ENCODE assay signal across 23 cellular contexts in the genomic region with DNA sequence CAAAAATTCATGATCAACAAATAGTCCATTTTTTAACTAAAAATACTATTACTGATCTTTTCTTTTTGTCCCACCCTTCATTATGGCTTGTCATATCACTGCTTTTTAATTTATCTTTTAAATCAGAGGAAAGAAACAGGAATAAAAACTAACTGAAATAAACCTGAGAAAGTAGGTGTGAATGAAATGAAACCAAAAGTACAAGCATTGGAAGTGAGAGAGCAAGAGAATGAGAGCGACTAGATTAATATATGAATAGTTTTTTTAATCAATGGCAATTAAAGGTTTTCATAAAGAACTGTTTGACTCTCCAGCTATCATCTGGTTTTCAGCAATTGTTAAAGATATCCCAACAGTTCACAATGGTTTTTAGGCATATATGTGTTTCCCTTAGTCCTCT.
DNase-seq lines count a peak whose midpoint lies in the region; ATAC-seq, FAIRE-seq and TF ChIP-seq lines count a peak whose summit lies in the region.
"Had no signal": no experiment of that assay in that cellular context is flagged by ENCODE, and none has a peak within 500 bp of the region (broad histone marks: within the 10 kb centered on the region; RNA-seq: fewer than 3 reads in every experiment).

No MANE protein-coding gene starts in this region.

- H3K27me3 Mint-ChIP-seq in activated T-cell treated with anti-CD3 and anti-CD28 coated beads, Interleukin-2, amount 50 U/mL, for 24 hours, result peaks cover 33% of the 10 kb centered on the region
- peaks cover 40% of the 10 kb centered on the region for H3K27me3 Mint-ChIP-seq in T-helper 17 cell
- peaks cover 20 to 26% of the 10 kb centered on the region in 2 donors for H3K27me3 Mint-ChIP-seq in natural killer cell treated with Interleukin-12 subunit alpha and Interleukin-12 subunit beta and Interleukin-15 and Interleukin-18, amount 100 ng/mL, for 72 hours
- H3K27me3 Mint-ChIP-seq in chondrocyte (ENCODE audit: low read depth), result no peaks in the 10 kb centered on the region

- no peak overlapping the region for H3K23ac ChIP-seq in mesenchymal stem cell (ENCODE audit: low read length in 2 of 2)

- peaks cover 21 to 38% of the 10 kb centered on the region in 2 experiments for H3K27me3 ChIP-seq in mesenchymal stem cell (ENCODE audit: control insufficient read depth in 1 of 2, insufficient read depth in 1 of 2, low read length in 2 of 2)
- H3K27me3 ChIP-seq: BLaER1 had no signal

- no peaks in the 10 kb centered on the region for H3K9me3 ChIP-seq in T-helper 17 cell (ENCODE audit: control insufficient read depth, low read length, poor library complexity, severe bottlenecking)
- H3K9me3 ChIP-seq in mesenchymal stem cell (ENCODE audit: control insufficient read depth, low read length), result no peaks in the 10 kb centered on the region
- H3K9me3 ChIP-seq: BLaER1 had no signal

- H3K9me3 Mint-ChIP-seq in activated T-cell treated with anti-CD3 and anti-CD28 coated beads, Interleukin-2, amount 50 U/mL, for 24 hours, result no peaks in the 10 kb centered on the region
- H3K9me3 Mint-ChIP-seq in natural killer cell treated with Interleukin-12 subunit alpha and Interleukin-12 subunit beta and Interleukin-15 and Interleukin-18, amount 100 ng/mL, for 72 hours, result no peaks in the 10 kb centered on the region
- H3K9me3 Mint-ChIP-seq in chondrocyte (ENCODE audit: low read depth), result no peaks in the 10 kb centered on the region
- H3K9me3 Mint-ChIP-seq: activated naive CD4-positive, alpha-beta T cell treated with anti-CD3 and anti-CD28 coated beads, Interleukin-2, amount 10 ng/mL, durations not matched to agents 7 days and 5 days; type B pancreatic cell; WTC11 had no signal

- no peak overlapping the region for H2BK120ac ChIP-seq in mesenchymal stem cell (ENCODE audit: low read depth, low read length)

- no peak overlapping the region for H3K14ac ChIP-seq in mesenchymal stem cell (ENCODE audit: low read length in 2 of 2)

- H2AFZ ChIP-seq in mesenchymal stem cell (ENCODE audit: low read depth, low read length), result no peak overlapping the region

- no peak overlapping the region for H4K8ac ChIP-seq in mesenchymal stem cell (ENCODE audit: low read length)

- peak overlapping the region; percentile 48 for H3K4me3 Mint-ChIP-seq in activated T-cell treated with anti-CD3 and anti-CD28 coated beads, Interleukin-2, amount 50 U/mL, for 24 hours
- H3K4me3 Mint-ChIP-seq in T-helper 17 cell (no peak overlapping the region), chondrocyte (ENCODE audit: unreplicated experiment) (no peak overlapping the region)
- H3K4me3 Mint-ChIP-seq in natural killer cell treated with Interleukin-12 subunit alpha and Interleukin-12 subunit beta and Interleukin-15 and Interleukin-18, amount 100 ng/mL, for 72 hours, result peak overlapping the region; percentile 44
- H3K4me3 Mint-ChIP-seq: activated naive CD4-positive, alpha-beta T cell treated with anti-CD3 and anti-CD28 coated beads, Interleukin-2, amount 10 ng/mL, durations not matched to agents 7 days and 5 days; type B pancreatic cell; WTC11 had no signal

- H2AK5ac ChIP-seq in mesenchymal stem cell (ENCODE audit: low read length, severe bottlenecking), result no peak overlapping the region

- no peak overlapping the region for H3K9ac ChIP-seq in mesenchymal stem cell (ENCODE audit: low read length)
- H3K9ac ChIP-seq: BLaER1 had no signal

- ATAC-seq in GM21390 (IDR thresholded peaks at IDR 0.05; ENCODE audit: unreplicated experiment) (peak; percentile 63), T-helper 17 cell (no peak)
- no peak for ATAC-seq in natural killer cell treated with Interleukin-12 subunit alpha and Interleukin-12 subunit beta and Interleukin-15 and Interleukin-18, amount 100 ng/mL, for 72 hours

- no peaks in the 10 kb centered on the region for H3K36me3 Mint-ChIP-seq in activated T-cell treated with anti-CD3 and anti-CD28 coated beads, Interleukin-2, amount 50 U/mL, for 24 hours (ENCODE audit: low read depth)
- H3K36me3 Mint-ChIP-seq in T-helper 17 cell (ENCODE audit: low read depth) (peaks cover 2% of the 10 kb centered on the region), chondrocyte (ENCODE audit: low read depth) (no peaks in the 10 kb centered on the region)
- H3K36me3 Mint-ChIP-seq in natural killer cell treated with Interleukin-12 subunit alpha and Interleukin-12 subunit beta and Interleukin-15 and Interleukin-18, amount 100 ng/mL, for 72 hours, result no peaks in the 10 kb centered on the region
- H3K36me3 Mint-ChIP-seq: activated naive CD4-positive, alpha-beta T cell treated with anti-CD3 and anti-CD28 coated beads, Interleukin-2, amount 10 ng/mL, durations not matched to agents 7 days and 5 days; type B pancreatic cell; WTC11 had no signal

- no peak overlapping the region for H2BK5ac ChIP-seq in mesenchymal stem cell (ENCODE audit: low read depth, low read length, poor library complexity, severe bottlenecking)

- H3K4ac ChIP-seq in mesenchymal stem cell (ENCODE audit: low read depth in 1 of 2, low read length in 2 of 2), result no peak overlapping the region

- H3K4me2 ChIP-seq in mesenchymal stem cell (ENCODE audit: low read length, poor library complexity, severe bottlenecking), result no peak overlapping the region
- H3K4me2 ChIP-seq: BLaER1 had no signal

- H3K4me3 ChIP-seq in mesenchymal stem cell (ENCODE audit: insufficient read depth in 1 of 2, low read depth in 1 of 2, low read length in 2 of 2), result no peak overlapping the region
- H3K4me3 ChIP-seq: BLaER1, SK-N-MC had no signal

- no CpG with 5 or more reads among the region's 1 CpG for WGBS in mesenchymal stem cell

- no peak overlapping the region for H3K27ac ChIP-seq in mesenchymal stem cell (ENCODE audit: low read length, poor library complexity, severe bottlenecking)
- H3K27ac ChIP-seq: BLaER1, SK-N-MC had no signal

- DNase-seq in activated T-cell treated with anti-CD3 and anti-CD28 coated beads, Interleukin-2, amount 50 U/mL, for 24 hours, result no peak
- no peak for DNase-seq in activated T-cell treated with anti-CD3 and anti-CD28 coated beads for 4 hours
- DNase-seq in T-helper 17 cell, result no peak
- no peak for DNase-seq in natural killer cell treated with Interleukin-12 subunit alpha and Interleukin-12 subunit beta and Interleukin-15 and Interleukin-18, amount 100 ng/mL, for 72 hours (ENCODE audit: low spot score)
- no peak for DNase-seq in mesenchymal stem cell
- DNase-seq in chondrocyte (ENCODE audit: low spot score), result no peak
- no peak for DNase-seq in D721Med (ENCODE audit: insufficient read length, low spot score)
- DNase-seq: activated CD4-positive, alpha-beta T cell treated with anti-CD3 and anti-CD28 coated beads, Interleukin-2, amount 50 U/mL, for 4 hours; activated naive CD4-positive, alpha-beta T cell treated with anti-CD3 and anti-CD28 coated beads, Interleukin-2, amount 10 ng/mL, durations not matched to agents 7 days and 5 days; activated T-cell treated with anti-CD3 and anti-CD28 coated beads, Interleukin-2, amount 50 U/mL, for 48 hours; central memory CD4-positive, alpha-beta T cell; dorsolateral prefrontal cortex; head of caudate nucleus; NCI-H1105; NCI-H2081; T-helper 9 cell had no signal

- H3K4me1 ChIP-seq in mesenchymal stem cell (ENCODE audit: control insufficient read depth, insufficient read depth, low read depth, low read length), result no peaks in the 10 kb centered on the region
- H3K4me1 ChIP-seq: BLaER1 had no signal

- no peak overlapping the region for H3K27ac Mint-ChIP-seq in activated T-cell treated with anti-CD3 and anti-CD28 coated beads, Interleukin-2, amount 50 U/mL, for 24 hours
- H3K27ac Mint-ChIP-seq in T-helper 17 cell (peak overlapping the region; percentile 51), chondrocyte (ENCODE audit: unreplicated experiment) (no peak overlapping the region)
- H3K27ac Mint-ChIP-seq in natural killer cell treated with Interleukin-12 subunit alpha and Interleukin-12 subunit beta and Interleukin-15 and Interleukin-18, amount 100 ng/mL, for 72 hours, result no peak overlapping the region
- H3K27ac Mint-ChIP-seq: activated naive CD4-positive, alpha-beta T cell treated with anti-CD3 and anti-CD28 coated beads, Interleukin-2, amount 10 ng/mL, durations not matched to agents 7 days and 5 days; WTC11 had no signal

- no peaks in the 10 kb centered on the region for H3K79me1 ChIP-seq in mesenchymal stem cell (replicated peaks; ENCODE audit: low read length, poor library complexity, severe bottlenecking)

- H2BK15ac ChIP-seq in mesenchymal stem cell (ENCODE audit: low read depth, poor library complexity, severe bottlenecking), result no peak overlapping the region

- TF ChIP-seq CTCF in chondrocyte (IDR thresholded peaks at IDR 0.05), result no peak
- TF ChIP-seq CTCF in D721Med (IDR thresholded peaks at IDR 0.05; ENCODE audit: insufficient read depth, missing control alignments), result no peak

- no peak for FAIRE-seq in D721Med (lab: Jason Lieb, UNC)
- FAIRE-seq: A204.1, astrocyte had no signal

- no peak overlapping the region for H4K91ac ChIP-seq in mesenchymal stem cell (ENCODE audit: low read length)

- no peak overlapping the region for H3K18ac ChIP-seq in mesenchymal stem cell (ENCODE audit: low read depth in 1 of 2, low read length in 2 of 2)

- no peaks in the 10 kb centered on the region for H3K36me3 ChIP-seq in mesenchymal stem cell (ENCODE audit: control insufficient read depth in 1 of 2, insufficient read depth in 2 of 2, low read depth in 1 of 2, low read length in 2 of 2)
- H3K36me3 ChIP-seq: BLaER1 had no signal

- H3K4me1 Mint-ChIP-seq in activated T-cell treated with anti-CD3 and anti-CD28 coated beads, Interleukin-2, amount 50 U/mL, for 24 hours (ENCODE audit: low read depth), result peaks cover 17% of the 10 kb centered on the region
- H3K4me1 Mint-ChIP-seq in T-helper 17 cell (peaks cover 3% of the 10 kb centered on the region), chondrocyte (ENCODE audit: low read depth) (peaks cover 27% of the 10 kb centered on the region)
- peaks cover 8 to 23% of the 10 kb centered on the region in 2 donors for H3K4me1 Mint-ChIP-seq in natural killer cell treated with Interleukin-12 subunit alpha and Interleukin-12 subunit beta and Interleukin-15 and Interleukin-18, amount 100 ng/mL, for 72 hours (ENCODE audit: low read depth in 2 of 2)

- H2BK12ac ChIP-seq in mesenchymal stem cell (ENCODE audit: low read length in 2 of 2), result no peak overlapping the region

Comparison
In these comparisons a context has a peak if more than half of its experiments do, and no peak if none do; other contexts are left out.
1. H3K4me3 Mint-ChIP-seq: peak in activated T-cell treated with anti-CD3 and anti-CD28 coated beads, Interleukin-2, amount 50 U/mL, for 24 hours (single experiment) and natural killer cell treated with Interleukin-12 subunit alpha and Interleukin-12 subunit beta and Interleukin-15 and Interleukin-18, amount 100 ng/mL, for 72 hours (single experiment); none in T-helper 17 cell (single experiment) and chondrocyte (single experiment).